8 cellular contexts compared by ENCODE assay signal in the genomic region with DNA sequence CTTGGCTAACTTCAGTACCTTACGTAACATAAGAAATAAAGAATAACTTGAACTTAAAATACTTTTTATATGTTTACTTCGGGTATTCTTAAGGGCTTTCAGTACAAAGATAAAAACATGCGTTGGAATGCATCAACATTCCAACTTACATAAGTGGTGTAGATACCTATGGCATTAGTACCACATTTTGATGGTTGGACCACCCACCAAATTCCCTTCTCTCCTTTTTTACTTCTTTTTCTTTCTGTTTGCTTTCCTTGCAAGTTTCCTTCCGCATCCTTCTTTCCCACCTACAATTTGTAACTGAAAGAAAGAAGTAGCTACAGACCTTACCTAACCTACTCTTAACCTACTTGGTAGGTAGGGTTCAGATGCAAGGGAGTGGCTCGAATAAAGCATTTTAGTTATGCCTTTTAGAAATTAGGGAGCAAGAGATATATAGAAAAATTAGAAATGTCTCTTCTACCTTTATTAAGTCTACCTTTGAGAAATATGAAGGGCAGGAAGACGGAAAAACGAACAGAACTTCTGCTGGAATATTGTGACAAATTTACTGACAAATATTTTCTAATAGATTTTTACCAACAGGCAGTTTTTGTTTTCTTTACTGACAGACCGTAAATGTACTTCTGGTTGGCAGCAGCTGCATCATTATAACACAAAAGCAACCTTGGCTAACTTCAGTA. TPM values are rescaled to one million over a fixed set of nuclear protein-coding genes. Genes with fewer than 3 reads are reported as not detected.
DNase-seq lines count a peak whose midpoint lies in the region; ATAC-seq and TF ChIP-seq lines count a peak whose summit lies in the region.

No MANE protein-coding gene starts in this region.

- no peaks in the 10 kb centered on the region for H3K27me3 Mint-ChIP-seq in natural killer cell (ENCODE audit: low read depth in 2 of 2)
- peaks cover 3 to 6% of the 10 kb centered on the region in 2 donors for H3K27me3 Mint-ChIP-seq in natural killer cell treated with Interleukin-12 subunit alpha and Interleukin-12 subunit beta and Interleukin-15 and Interleukin-18, amount 100 ng/mL, for 72 hours
- H3K27me3 Mint-ChIP-seq in activated CD4-positive, alpha-beta memory T cell treated with anti-CD3 and anti-CD28 coated beads for 36 hours = peaks cover 2% of the 10 kb centered on the region

- no peaks in the 10 kb centered on the region for H3K27me3 ChIP-seq in muscle layer of duodenum (ENCODE audit: low read depth, low read length)
- H3K27me3 ChIP-seq in vagina = no peaks in the 10 kb centered on the region

- TF ChIP-seq CTCF in natural killer cell (IDR thresholded peaks at IDR 0.05) = no peak
- no peak for TF ChIP-seq CTCF in vagina (IDR thresholded peaks at IDR 0.05)
- no peak for TF ChIP-seq CTCF in GM13976 (IDR thresholded peaks at IDR 0.05; ENCODE audit: borderline replicate concordance, control extremely low read depth, extremely low read depth, insufficient read depth, missing control alignments)

- DNase-seq in natural killer cell (no peak), vagina (ENCODE audit: extremely low spot score in 2 of 2) (no peak), GM13976 (ENCODE audit: low spot score) (no peak)
- no peak for DNase-seq in natural killer cell treated with Interleukin-12 subunit alpha and Interleukin-12 subunit beta and Interleukin-15 and Interleukin-18, amount 100 ng/mL, for 72 hours (ENCODE audit: low spot score)
- no peak for DNase-seq in activated CD4-positive, alpha-beta memory T cell treated with anti-CD3 and anti-CD28 coated beads for 36 hours

- H3K4me1 ChIP-seq in muscle layer of duodenum (ENCODE audit: control insufficient read depth in 1 of 2, insufficient read depth in 2 of 2, low read length in 2 of 2) (peaks cover 9 to 12% of the 10 kb centered on the region in 2 donors), vagina (peaks cover 37% of the 10 kb centered on the region)

- no peak for TF ChIP-seq POLR2A in vagina (IDR thresholded peaks at IDR 0.05)

- H3K36me3 ChIP-seq in muscle layer of duodenum (ENCODE audit: control insufficient read depth in 1 of 2, insufficient read depth in 2 of 2, low read length in 2 of 2) (peaks cover 0 to 4% of the 10 kb centered on the region in 2 donors), vagina (no peaks in the 10 kb centered on the region)

- peak overlapping the region; percentile 42 to 100 for H3K4me3 ChIP-seq in muscle layer of duodenum (ENCODE audit: low read depth in 1 of 2, low read length in 2 of 2)
- H3K4me3 ChIP-seq in vagina = peak overlapping the region; percentile 94 to 95

- ATAC-seq in natural killer cell (no peak), GM18909 (IDR thresholded peaks at IDR 0.05; ENCODE audit: poor library complexity, unreplicated experiment) (no peak)
- no peak for ATAC-seq in natural killer cell treated with Interleukin-12 subunit alpha and Interleukin-12 subunit beta and Interleukin-15 and Interleukin-18, amount 100 ng/mL, for 72 hours

- H3K9me3 ChIP-seq in muscle layer of duodenum (ENCODE audit: control insufficient read depth in 1 of 2, low read length in 2 of 2) (no peaks in the 10 kb centered on the region), vagina (no peaks in the 10 kb centered on the region)

- intact Hi-C loops in natural killer cell (cut with micrococcal nuclease) (loop anchor here (5.0 to 10.0 kb wide), 4 partner anchors 72 to 868 kb away; partner anchors contain the start of genes HECTD1 and NUBPL), vagina (cut with DNase I) (loop anchor here (10.0 kb wide), 1 partner anchor 110 kb away; no protein-coding TSS in a partner anchor)
- intact Hi-C loops in activated CD4-positive, alpha-beta memory T cell treated with anti-CD3 and anti-CD28 coated beads for 36 hours (cut with micrococcal nuclease) = loop anchor here (5.0 to 10.0 kb wide), 6 partner anchors 487 to 1518 kb away; partner anchors contain the start of genes AP4S1, G2E3, HECTD1 and NUBPL

- H3K27ac ChIP-seq in cingulate gyrus (ENCODE audit: low read depth, low read length) (peak overlapping the region; percentile 22), muscle layer of duodenum (ENCODE audit: low read length) (peak overlapping the region; percentile 99), vagina (peak overlapping the region; percentile 100)

- CTCF ChIA-PET in activated CD4-positive, alpha-beta memory T cell treated with anti-CD3 and anti-CD28 coated beads for 36 hours (lab: Charles Lee) = interaction anchor here (0.6 to 14.9 kb wide), 3 partner anchors 65 to 177 kb away, joined by 3 to 299 read pairs (median 5); no protein-coding TSS in a partner anchor

- POLR2A ChIA-PET in activated CD4-positive, alpha-beta memory T cell treated with anti-CD3 and anti-CD28 coated beads for 36 hours (lab: Charles Lee) = no interaction called here

- H3K27ac Mint-ChIP-seq in natural killer cell = no peak overlapping the region
- no peak overlapping the region for H3K27ac Mint-ChIP-seq in natural killer cell treated with Interleukin-12 subunit alpha and Interleukin-12 subunit beta and Interleukin-15 and Interleukin-18, amount 100 ng/mL, for 72 hours
- H3K27ac Mint-ChIP-seq in activated CD4-positive, alpha-beta memory T cell treated with anti-CD3 and anti-CD28 coated beads for 36 hours = no peak overlapping the region

- H3K4me3 Mint-ChIP-seq in natural killer cell = peak overlapping the region; percentile 45
- H3K4me3 Mint-ChIP-seq in natural killer cell treated with Interleukin-12 subunit alpha and Interleukin-12 subunit beta and Interleukin-15 and Interleukin-18, amount 100 ng/mL, for 72 hours = no peak overlapping the region
- no peak overlapping the region for H3K4me3 Mint-ChIP-seq in activated CD4-positive, alpha-beta memory T cell treated with anti-CD3 and anti-CD28 coated beads for 36 hours

- in situ Hi-C loops in GM13976 (cut with MboI; ENCODE audit: low sequenced_read_pairs, unreplicated experiment) = loop anchor here (10.0 to 25.0 kb wide), 2 partner anchors 180 to 563 kb away; no protein-coding TSS in a partner anchor

- H3K4me1 Mint-ChIP-seq in natural killer cell = peaks cover 28 to 33% of the 10 kb centered on the region in 2 donors
- H3K4me1 Mint-ChIP-seq in natural killer cell treated with Interleukin-12 subunit alpha and Interleukin-12 subunit beta and Interleukin-15 and Interleukin-18, amount 100 ng/mL, for 72 hours (ENCODE audit: low read depth in 2 of 2) = peaks cover 24 to 34% of the 10 kb centered on the region in 2 donors
- peaks cover 15% of the 10 kb centered on the region for H3K4me1 Mint-ChIP-seq in activated CD4-positive, alpha-beta memory T cell treated with anti-CD3 and anti-CD28 coated beads for 36 hours (ENCODE audit: low read depth)

- no peaks in the 10 kb centered on the region for H3K36me3 Mint-ChIP-seq in natural killer cell
- no peaks in the 10 kb centered on the region for H3K36me3 Mint-ChIP-seq in natural killer cell treated with Interleukin-12 subunit alpha and Interleukin-12 subunit beta and Interleukin-15 and Interleukin-18, amount 100 ng/mL, for 72 hours
- peaks cover 4% of the 10 kb centered on the region for H3K36me3 Mint-ChIP-seq in activated CD4-positive, alpha-beta memory T cell treated with anti-CD3 and anti-CD28 coated beads for 36 hours

- no peaks in the 10 kb centered on the region for H3K9me3 Mint-ChIP-seq in natural killer cell
- no peaks in the 10 kb centered on the region for H3K9me3 Mint-ChIP-seq in natural killer cell treated with Interleukin-12 subunit alpha and Interleukin-12 subunit beta and Interleukin-15 and Interleukin-18, amount 100 ng/mL, for 72 hours
- no peaks in the 10 kb centered on the region for H3K9me3 Mint-ChIP-seq in activated CD4-positive, alpha-beta memory T cell treated with anti-CD3 and anti-CD28 coated beads for 36 hours

RNA-seq across cellular contexts. Expression of gene ARHGAP5, which starts 2.1 kb away (rescaled TPM):
- total RNA-seq in natural killer cell = 10 to 100 TPM; 31.5 to 45.8 (median 41.1) TPM
- total RNA-seq in natural killer cell treated with Interleukin-12 subunit alpha and Interleukin-12 subunit beta and Interleukin-15 and Interleukin-18, amount 100 ng/mL, for 72 hours = 10 to 100 TPM; 25.9 to 26.9 TPM
- total RNA-seq in vagina = 90.6 TPM
- 10 to 100 TPM; 41.6 to 41.9 TPM for total RNA-seq in activated CD4-positive, alpha-beta memory T cell treated with anti-CD3 and anti-CD28 coated beads for 36 hours

Comparison
In these comparisons a context has a peak if more than half of its experiments do, and no peak if none do; other contexts are left out.
1. H3K27ac ChIP-seq: peak in every context shown above with its lines; median percentile 100 in vagina; 99 in muscle layer of duodenum; 22 in cingulate gyrus.